ENCODE assay signal across 1 cellular context in genomic region chr10:67883710-67884312, GRCh38.
TF ChIP-seq lines count a peak whose summit lies in the region.

No MANE protein-coding gene starts in this region.

TF ChIP-seq in IMR-90, 13 proteins besides CTCF, POLR2A, EP300 and RAD21 (continued from another document):
- no peak for TF ChIP-seq ELK1 (IDR thresholded peaks at IDR 0.05; ENCODE audit: borderline replicate concordance, low read depth, low read length)
- TF ChIP-seq CEBPB (IDR thresholded peaks at IDR 0.05; ENCODE audit: low read depth, low read length), result no peak
- no peak for TF ChIP-seq FOS (IDR thresholded peaks at IDR 0.05; ENCODE audit: low read depth, low read length)
- TF ChIP-seq USF2 (IDR thresholded peaks at IDR 0.05; ENCODE audit: low read depth, low read length), result no peak
